Comparison of ENCODE assay signal across 1 cellular context in the genomic region with DNA sequence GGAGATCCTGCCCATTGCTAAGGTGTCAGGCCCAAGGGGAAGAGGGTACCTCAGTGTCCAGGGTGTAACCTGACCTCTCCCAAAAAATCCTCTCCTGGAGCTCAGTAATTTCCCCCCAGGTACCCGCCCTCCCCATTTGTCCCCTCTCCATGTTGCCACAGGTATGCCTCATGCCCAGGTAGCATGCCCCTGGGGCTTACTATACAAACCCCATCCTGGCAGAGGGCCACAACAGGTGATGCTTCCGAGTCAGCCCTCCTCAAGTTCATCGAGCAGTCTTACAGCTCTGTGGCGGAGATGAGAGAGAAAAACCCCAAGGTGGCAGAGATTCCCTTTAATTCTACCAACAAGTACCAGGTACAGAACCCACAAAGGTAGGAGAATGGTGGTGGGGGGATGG.
TF ChIP-seq lines count a peak whose summit lies in the region.

No MANE protein-coding gene starts in this region.

TF ChIP-seq in WTC11, 78 proteins besides CTCF, POLR2A, EP300 and RAD21 (continued from another document):
- TF ChIP-seq STAT6 (CRISPR knock-in tag; conservative IDR thresholded peaks at IDR 0.05; ENCODE audit: low read depth) = no peak
- no peak for TF ChIP-seq TEAD1 (CRISPR knock-in tag; IDR thresholded peaks at IDR 0.05)
- TF ChIP-seq SMAD4 (CRISPR knock-in tag; IDR thresholded peaks at IDR 0.05) = no peak
